In the genomic region with DNA sequence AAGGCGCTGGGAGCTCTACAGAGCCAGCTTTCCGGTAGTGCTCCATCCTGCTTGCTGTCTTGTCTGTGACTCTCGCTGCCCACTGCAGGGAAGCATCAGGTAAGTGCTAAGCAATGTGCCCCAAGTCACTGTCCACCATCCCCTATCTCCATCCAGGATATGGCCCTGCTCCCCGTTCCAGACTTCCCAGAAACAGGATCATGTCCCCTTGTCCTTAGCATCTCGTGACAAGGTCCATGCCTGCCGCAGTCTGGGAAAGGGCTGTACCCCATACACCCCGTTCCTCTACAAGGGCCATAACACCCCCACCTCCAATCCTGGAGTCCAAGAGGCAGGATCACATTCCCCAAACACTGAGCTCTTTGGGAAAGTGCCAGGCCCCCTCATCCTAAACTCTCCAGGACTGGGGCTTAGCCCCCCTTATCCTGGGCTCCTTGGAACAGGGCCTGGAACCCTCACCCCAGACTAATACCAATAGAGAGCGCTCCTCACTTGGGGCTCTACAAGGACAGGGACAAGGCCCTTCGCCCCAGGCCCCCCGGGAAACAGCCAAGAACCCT, we compare ENCODE assay signal across 6 cellular contexts. TPM values are rescaled to one million over a fixed set of nuclear protein-coding genes. Genes with fewer than 3 reads are reported as not detected.
DNase-seq lines count a peak whose midpoint lies in the region; ATAC-seq and TF ChIP-seq lines count a peak whose summit lies in the region.

No MANE protein-coding gene starts in this region.

- H2AFZ ChIP-seq in OCI-LY1 (ENCODE audit: low read length): no peak overlapping the region

- no peaks in the 10 kb centered on the region for H3F3A ChIP-seq in OCI-LY1 (ENCODE audit: insufficient read depth, low read length)

- no peak for TF ChIP-seq CTCF in OCI-LY1 (IDR thresholded peaks at IDR 0.05; ENCODE audit: low read length)
- TF ChIP-seq CTCF in cardiac muscle cell (IDR thresholded peaks at IDR 0.05; ENCODE audit: low read depth, low read length): no peak
- no peak for TF ChIP-seq CTCF in thyroid gland (IDR thresholded peaks at IDR 0.05)

- peak overlapping the region; percentile 98 for H3K4me3 ChIP-seq in OCI-LY1 (ENCODE audit: low read depth, low read length, poor library complexity, severe bottlenecking)
- H3K4me3 ChIP-seq in cardiac muscle cell: peak overlapping the region; percentile 58
- H3K4me3 ChIP-seq in thyroid gland (replicated peaks in 1 of 3): peak overlapping the region; percentile 58 to 99 (median 82)

- H3K27me3 ChIP-seq in OCI-LY1 (ENCODE audit: insufficient read depth, low read length) (no peaks in the 10 kb centered on the region), cardiac muscle cell (no peaks in the 10 kb centered on the region), thyroid gland (no peaks in the 10 kb centered on the region)

- TF ChIP-seq POLR2A in thyroid gland (IDR thresholded peaks at IDR 0.05): no peak

- H4K20me1 ChIP-seq in OCI-LY1 (ENCODE audit: insufficient read depth, low read length): no peaks in the 10 kb centered on the region

- no peaks in the 10 kb centered on the region for H3K79me2 ChIP-seq in OCI-LY1 (ENCODE audit: insufficient read depth, low read length)

- H3K27ac ChIP-seq in OCI-LY1 (ENCODE audit: low read depth, low read length, poor library complexity, severe bottlenecking) (peak overlapping the region; percentile 45), cardiac muscle cell (peak overlapping the region; percentile 79), thyroid gland (peak overlapping the region; percentile 73 to 81 (median 75))

- peaks cover 20% of the 10 kb centered on the region for H3K4me1 ChIP-seq in OCI-LY1 (ENCODE audit: insufficient read depth, low read length, severe bottlenecking)
- peaks cover 8% of the 10 kb centered on the region for H3K4me1 ChIP-seq in cardiac muscle cell (ENCODE audit: low read depth)
- peaks cover 12 to 16% of the 10 kb centered on the region in 2 donors for H3K4me1 ChIP-seq in thyroid gland

- intact Hi-C loops in thyroid gland (cut with DNase I): no loop called here

- WGBS in thyroid gland, 2 donors: 60 to 74% methylated on average over 6 to 8 of the region's 10 CpGs

- H3K4me2 ChIP-seq in OCI-LY1 (ENCODE audit: low read length): peak overlapping the region; percentile 93

- H3K9me2 ChIP-seq in OCI-LY1 (ENCODE audit: low read depth, low read length): no peaks in the 10 kb centered on the region

- ATAC-seq in HG02678 (IDR thresholded peaks at IDR 0.05; ENCODE audit: unreplicated experiment): no peak
- ATAC-seq in GM21423 (IDR thresholded peaks at IDR 0.05; ENCODE audit: unreplicated experiment): no peak

- peak overlapping the region; percentile 92 for H3K9ac ChIP-seq in OCI-LY1 (ENCODE audit: low read length)

- peaks cover 19% of the 10 kb centered on the region for H3K36me3 ChIP-seq in OCI-LY1 (ENCODE audit: insufficient read depth, low read length)
- no peaks in the 10 kb centered on the region for H3K36me3 ChIP-seq in cardiac muscle cell
- peaks cover 5 to 12% of the 10 kb centered on the region in 2 donors for H3K36me3 ChIP-seq in thyroid gland

- peak; percentile 12 for DNase-seq in EH (ENCODE audit: low read depth)
- DNase-seq in cardiac muscle cell (ENCODE audit: low read depth in 1 of 2, low spot score in 1 of 2): no peak
- no peak for DNase-seq in thyroid gland

- H3K9me3 ChIP-seq in OCI-LY1 (ENCODE audit: low read length) (no peaks in the 10 kb centered on the region), cardiac muscle cell (ENCODE audit: low read depth) (no peaks in the 10 kb centered on the region), thyroid gland (no peaks in the 10 kb centered on the region)

RNA-seq across cellular contexts. Expression of gene RPP25L, which starts 0.6 kb away (rescaled TPM):
- total RNA-seq in cardiac muscle cell (68.4 and 71.6 TPM in 2 replicates), thyroid gland (10 to 100 TPM; 20.7 to 39.0 (median 25.8) TPM)
- polyA plus RNA-seq in cardiac muscle cell: 84.3 and 89.4 TPM in 2 replicates

RNA-seq across cellular contexts. Expression of gene DCTN3, which starts 9.0 kb away (rescaled TPM):
- total RNA-seq in cardiac muscle cell (79.8 and 82.7 TPM in 2 replicates), thyroid gland (100 to 1,000 TPM in 2 of 4 donors, 10 to 100 TPM in 2; 54.6 to 140 (median 89.2) TPM)
- 172 and 180 TPM in 2 replicates for polyA plus RNA-seq in cardiac muscle cell

RNA-seq across cellular contexts. Expression of gene ARID3C, which starts 17.5 kb away (rescaled TPM):
- total RNA-seq in cardiac muscle cell (0.27 and 1.7 TPM in 2 replicates), thyroid gland (not detected)
- 1.4 TPM in 1 of 2 replicates, not detected in the other for polyA plus RNA-seq in cardiac muscle cell

RNA-seq across cellular contexts. Expression of gene CNTFR, which starts 21.8 kb away (rescaled TPM):
- 23.1 and 29.8 TPM in 2 replicates for total RNA-seq in cardiac muscle cell
- polyA plus RNA-seq in cardiac muscle cell: 15.5 and 22.4 TPM in 2 replicates
- total RNA-seq in thyroid gland: 10 to 100 TPM in 3 of 4 donors, 1 to 10 TPM in 1; 8.6 to 17.3 (median 14.1) TPM

RNA-seq across cellular contexts. Expression of gene SIGMAR1, which starts 26.3 kb away (rescaled TPM):
- total RNA-seq in cardiac muscle cell (106 and 125 TPM in 2 replicates), thyroid gland (10 to 100 TPM; 48.6 to 89.7 (median 76.6) TPM)
- 137 and 144 TPM in 2 replicates for polyA plus RNA-seq in cardiac muscle cell
